17 cellular contexts compared by ENCODE assay signal in the genomic region with DNA sequence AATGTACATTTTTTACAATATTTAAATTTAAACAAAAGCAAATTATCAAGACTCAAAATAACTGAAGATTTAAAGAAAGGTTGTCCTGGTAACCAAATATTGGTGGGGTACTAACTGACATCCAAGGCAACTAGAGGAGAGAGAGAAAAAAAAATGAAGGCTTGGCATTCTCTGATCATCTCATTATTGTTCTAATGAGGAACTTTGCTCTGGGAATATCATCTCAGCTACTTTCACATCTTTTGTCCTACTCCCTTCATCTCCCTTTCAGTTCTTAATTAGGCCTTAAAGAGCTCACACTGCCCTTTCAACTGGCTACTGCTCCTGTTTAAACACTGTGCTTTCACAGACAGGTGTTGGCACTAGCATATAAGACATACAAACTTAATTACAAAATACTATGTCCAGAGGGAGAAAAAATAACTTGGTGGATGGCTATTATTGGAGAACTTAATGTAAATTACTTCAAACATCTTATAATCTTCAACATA.
"Had no signal": no experiment of that assay in that cellular context is flagged by ENCODE, and none has a peak within 500 bp of the region (broad histone marks: within the 10 kb centered on the region; RNA-seq: fewer than 3 reads in every experiment).

No MANE protein-coding gene starts in this region.

- H3K9me3 Mint-ChIP-seq: activated naive CD4-positive, alpha-beta T cell treated with anti-CD3 and anti-CD28 coated beads, Interleukin-2, amount 50 U/mL, for 72 hours; activated T-helper 1 cell treated with anti-CD3 and anti-CD28 coated beads, Interleukin-12 subunit alpha, Interleukin-12 subunit beta, Interleukin-2, Interleukin-4 antibody, amounts not matched to agents 30 ng/mL and 10 ng/mL and 1 ng/mL, durations not matched to agents 14 hours and 24 hours and 36 hours; dendritic cell treated with granulocyte-macrophage colony-stimulating factor and Interleukin-4, amounts not matched to agents 40 ng/mL and 50 ng/mL, for 4 days; memory B cell; naive B cell had no signal

- H3K36me3 ChIP-seq: ovary had no signal

- H3K27me3 Mint-ChIP-seq: activated CD4-positive, alpha-beta T cell treated with anti-CD3 and anti-CD28 coated beads for 36 hours; dendritic cell treated with granulocyte-macrophage colony-stimulating factor and Interleukin-4, amounts not matched to agents 40 ng/mL and 50 ng/mL, for 4 days; memory B cell; naive B cell had no signal

- H3K4me1 Mint-ChIP-seq: activated CD4-positive, alpha-beta T cell treated with anti-CD3 and anti-CD28 coated beads for 36 hours; memory B cell; naive B cell had no signal

- H3K4me1 ChIP-seq: esophagus squamous epithelium, stomach had no signal

- H3K4me3 Mint-ChIP-seq: activated CD4-positive, alpha-beta T cell treated with anti-CD3 and anti-CD28 coated beads for 36 hours; activated T-helper 1 cell treated with anti-CD3 and anti-CD28 coated beads, Interleukin-12 subunit alpha, Interleukin-12 subunit beta, Interleukin-2, Interleukin-4 antibody, amounts not matched to agents 30 ng/mL and 10 ng/mL and 1 ng/mL, durations not matched to agents 14 hours and 24 hours and 36 hours; dendritic cell treated with granulocyte-macrophage colony-stimulating factor and Interleukin-4, amounts not matched to agents 40 ng/mL and 50 ng/mL, for 4 days; memory B cell; naive B cell had no signal

- H3K4me2 ChIP-seq: smooth muscle cell had no signal

- H3K27ac ChIP-seq: esophagus squamous epithelium, ovary, stomach had no signal

- H3K9me3 ChIP-seq: esophagus squamous epithelium, mucosa of descending colon, ovary, stomach had no signal

- H3K4me3 ChIP-seq: esophagus squamous epithelium, mucosa of descending colon, ovary, smooth muscle cell, stomach had no signal

- ATAC-seq: activated CD4-positive, alpha-beta T cell treated with anti-CD3 and anti-CD28 coated beads for 36 hours; activated naive CD4-positive, alpha-beta T cell treated with anti-CD3 and anti-CD28 coated beads, Interleukin-2, amount 50 U/mL, for 72 hours; left ventricle myocardium superior; mucosa of descending colon; sciatic nerve had no signal

- H3K27me3 ChIP-seq: esophagus squamous epithelium, ovary, stomach had no signal

- DNase-seq: activated CD4-positive, alpha-beta T cell treated with anti-CD3 and anti-CD28 coated beads for 36 hours; activated CD4-positive, alpha-beta T cell treated with anti-CD3 and anti-CD28 coated beads, Interleukin-2, amount 50 U/mL, for 48 hours; activated gamma-delta T cell treated with Interleukin-2 at 50 U/mL for 16 hours; effector CD8-positive, alpha-beta T cell; esophagus squamous epithelium; left ventricle myocardium superior; mucosa of descending colon; naive B cell; ovary; stimulated activated CD4-positive, alpha-beta T cell treated with anti-CD3 and anti-CD28 coated beads, Interleukin-4, amount 100 ng/mL, for 1 hour; stomach had no signal

- H3K27ac Mint-ChIP-seq: activated CD4-positive, alpha-beta T cell treated with anti-CD3 and anti-CD28 coated beads for 36 hours; activated naive CD4-positive, alpha-beta T cell treated with anti-CD3 and anti-CD28 coated beads, Interleukin-2, amount 50 U/mL, for 72 hours; activated T-helper 1 cell treated with anti-CD3 and anti-CD28 coated beads, Interleukin-12 subunit alpha, Interleukin-12 subunit beta, Interleukin-2, Interleukin-4 antibody, amounts not matched to agents 30 ng/mL and 10 ng/mL and 1 ng/mL, durations not matched to agents 14 hours and 24 hours and 36 hours; dendritic cell treated with granulocyte-macrophage colony-stimulating factor and Interleukin-4, amounts not matched to agents 40 ng/mL and 50 ng/mL, for 4 days; memory B cell had no signal
